9 cellular contexts compared by ENCODE assay signal in the genomic region with DNA sequence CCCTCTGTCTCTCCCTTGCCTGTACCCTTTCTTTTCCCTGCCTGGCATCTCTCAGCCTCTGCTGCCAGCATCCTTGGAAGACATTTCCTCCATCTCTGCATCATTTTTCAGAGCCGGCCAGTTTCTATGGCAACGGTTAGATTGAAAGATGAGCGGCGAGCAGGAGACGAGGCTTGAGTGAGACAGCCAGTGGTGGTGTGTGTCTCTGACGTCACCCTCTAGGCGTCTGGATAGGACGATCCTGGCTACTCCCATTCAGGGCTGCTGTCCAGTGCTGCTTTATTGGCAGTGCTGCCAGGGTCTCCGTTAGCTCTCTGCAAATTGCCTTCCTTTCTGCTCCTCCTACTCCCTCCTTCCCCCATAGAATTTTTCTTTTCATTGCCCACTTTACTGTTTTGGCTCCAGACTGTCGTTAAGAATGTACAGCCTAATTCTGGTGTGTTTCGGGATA. TPM values are rescaled to one million over a fixed set of nuclear protein-coding genes. Genes with fewer than 3 reads are reported as not detected.
DNase-seq lines count a peak whose midpoint lies in the region; ATAC-seq and TF ChIP-seq lines count a peak whose summit lies in the region.
"Had no signal": no experiment of that assay in that cellular context is flagged by ENCODE, and none has a peak within 500 bp of the region (broad histone marks: within the 10 kb centered on the region; RNA-seq: fewer than 3 reads in every experiment).

No MANE protein-coding gene starts in this region.

- TF ChIP-seq CTCF in tibial nerve (IDR thresholded peaks at IDR 0.05) (no peak), CD14-positive monocyte (IDR thresholded peaks at IDR 0.05) (no peak)

- H3K9me3 Mint-ChIP-seq in CD14-positive monocyte: no peaks in the 10 kb centered on the region
- no peaks in the 10 kb centered on the region for H3K9me3 Mint-ChIP-seq in activated T-cell treated with anti-CD3 and anti-CD28 coated beads, Interleukin-2, amount 50 U/mL, for 4 hours

- peaks cover 35% of the 10 kb centered on the region for H3K4me1 Mint-ChIP-seq in CD14-positive monocyte
- peaks cover 26% of the 10 kb centered on the region for H3K4me1 Mint-ChIP-seq in activated T-cell treated with anti-CD3 and anti-CD28 coated beads, Interleukin-2, amount 50 U/mL, for 4 hours (ENCODE audit: low read depth)

- H3K4me3 ChIP-seq in tibial nerve: no peak overlapping the region

- peaks cover 0 to 30% (median 6%) of the 10 kb centered on the region in 4 donors for H3K4me1 ChIP-seq in tibial nerve

- H3K27ac Mint-ChIP-seq in CD14-positive monocyte: no peak overlapping the region
- H3K27ac Mint-ChIP-seq: activated naive CD8-positive, alpha-beta T cell had no signal

- ATAC-seq in left colon (peak; percentile 21), GM21381 (IDR thresholded peaks at IDR 0.05; ENCODE audit: unreplicated experiment) (no peak)
- no peak for ATAC-seq in activated T-cell treated with anti-CD3 and anti-CD28 coated beads, Interleukin-2, amount 50 U/mL, for 4 hours

- no peaks in the 10 kb centered on the region for H3K36me3 ChIP-seq in tibial nerve

- peaks cover 16 to 17% of the 10 kb centered on the region in 2 donors for H3K36me3 Mint-ChIP-seq in CD14-positive monocyte
- peaks cover 5% of the 10 kb centered on the region for H3K36me3 Mint-ChIP-seq in activated T-cell treated with anti-CD3 and anti-CD28 coated beads, Interleukin-2, amount 50 U/mL, for 4 hours (ENCODE audit: insufficient read depth)

- no peaks in the 10 kb centered on the region for H3K9me3 ChIP-seq in tibial nerve

- peak overlapping the region; percentile 74 for H3K27ac ChIP-seq in caudate nucleus (ENCODE audit: low read depth, low read length)
- H3K27ac ChIP-seq in tibial nerve: peak overlapping the region in 1 of 4 donors; percentile 4

- TF ChIP-seq POLR2A in tibial nerve (IDR thresholded peaks at IDR 0.05): no peak

- intact Hi-C loops in left colon (cut with DNase I, micrococcal nuclease) (no loop called here), CD14-positive monocyte (cut with micrococcal nuclease) (no loop called here)

- 17 to 24% methylated on average over 11 of the region's 11 CpGs for WGBS in tibial nerve, 2 donors

- TF ChIP-seq EP300 in tibial nerve (IDR thresholded peaks at IDR 0.05): no peak

- H3K27me3 ChIP-seq in tibial nerve: no peaks in the 10 kb centered on the region

- H3K4me3 Mint-ChIP-seq in CD14-positive monocyte: no peak overlapping the region
- H3K4me3 Mint-ChIP-seq in activated T-cell treated with anti-CD3 and anti-CD28 coated beads, Interleukin-2, amount 50 U/mL, for 4 hours: no peak overlapping the region
- H3K4me3 Mint-ChIP-seq: activated naive CD8-positive, alpha-beta T cell had no signal

- peaks cover 0 to 1% (median 0%) of the 10 kb centered on the region in 3 donors for H3K27me3 Mint-ChIP-seq in CD14-positive monocyte (ENCODE audit: low read depth in 3 of 3)
- no peaks in the 10 kb centered on the region for H3K27me3 Mint-ChIP-seq in activated T-cell treated with anti-CD3 and anti-CD28 coated beads, Interleukin-2, amount 50 U/mL, for 4 hours (ENCODE audit: low read depth)
- H3K27me3 Mint-ChIP-seq: activated naive CD8-positive, alpha-beta T cell had no signal

- DNase-seq in M059J (ENCODE audit: low read depth) (peak; percentile 63), caudate nucleus (lab: John Stamatoyannopoulos, UW) (peak in 60 of 61 donors; percentile 42 to 99 (median 88)), left colon (no peak), tibial nerve (ENCODE audit: low spot score in 2 of 2) (peak; percentile 21 to 62), CD14-positive monocyte (ENCODE audit: low spot score) (no peak), glomerular visceral epithelial cell (ENCODE audit: extremely low spot score) (no peak)
- no peak for DNase-seq in activated T-cell treated with anti-CD3 and anti-CD28 coated beads, Interleukin-2, amount 50 U/mL, for 4 hours

RNA-seq across cellular contexts. Expression of a gene that starts 57.9 kb away (rescaled TPM):
- 6.4 and 9.6 TPM in 2 replicates for total RNA-seq in M059J (2014; rRNA removed; shearing (Covaris generic))
- total RNA-seq in left colon: 10 to 100 TPM; 81.2 to 91.6 TPM
- total RNA-seq in tibial nerve: 10 to 100 TPM; 28.6 to 68.1 (median 35.5) TPM
- polyA plus RNA-seq in CD14-positive monocyte: 1 to 10 TPM; 6.6 to 7.0 TPM
- total RNA-seq in activated T-cell treated with anti-CD3 and anti-CD28 coated beads, Interleukin-2, amount 50 U/mL, for 4 hours: 10 to 100 TPM; 17.2 to 22.3 (median 22.2) TPM

Comparison
In these comparisons a context has a peak if more than half of its experiments do, and no peak if none do; other contexts are left out.
1. DNase-seq: peak in M059J (single experiment), caudate nucleus (60 of 61) and tibial nerve (2 of 2); none in left colon (0 of 2), CD14-positive monocyte (single experiment), glomerular visceral epithelial cell (single experiment) and activated T-cell treated with anti-CD3 and anti-CD28 coated beads, Interleukin-2, amount 50 U/mL, for 4 hours (single experiment).